ENCODE assay signal across 8 cellular contexts in the genomic region with DNA sequence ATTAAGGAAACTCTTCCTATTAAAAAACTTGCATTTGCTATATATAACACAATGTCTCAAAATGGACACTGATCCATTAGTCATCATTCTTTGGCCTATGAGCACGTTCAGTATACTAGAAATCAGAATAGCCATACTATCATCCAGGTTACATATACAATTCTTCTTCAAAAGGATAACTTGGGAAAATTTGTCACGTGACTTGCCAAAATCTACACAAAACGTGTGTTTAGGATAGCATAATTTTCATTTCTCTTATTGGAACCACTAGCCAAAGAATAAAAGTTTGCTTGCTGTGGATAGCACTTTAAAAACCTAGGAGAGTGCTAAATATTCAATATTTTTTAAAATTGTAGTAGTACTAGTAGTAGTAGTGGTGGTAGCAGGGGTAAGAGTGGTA.
"Had no signal": no experiment of that assay in that cellular context is flagged by ENCODE, and none has a peak within 500 bp of the region (broad histone marks: within the 10 kb centered on the region; RNA-seq: fewer than 3 reads in every experiment).

No MANE protein-coding gene starts in this region.

- H3K4me3 ChIP-seq: GM12878 had no signal

- FAIRE-seq: G401.6, GM12878, GM12891, GM12892, GM18507, GM19239 had no signal

- DNase-seq: GDM1, GF-D8 had no signal

- ATAC-seq: GM12878 had no signal
